ENCODE assay signal across 20 cellular contexts in genomic region chr2:61485281-61485680, GRCh38. TPM values are rescaled to one million over a fixed set of nuclear protein-coding genes. Genes with fewer than 3 reads are reported as not detected.
A peak's percentile ranks its signal among the peaks of the same experiment; 100 is the strongest.
DNase-seq lines count a peak whose midpoint lies in the region; ATAC-seq and TF ChIP-seq lines count a peak whose summit lies in the region.
"Had no signal": no experiment of that assay in that cellular context is flagged by ENCODE, and none has a peak within 500 bp of the region (broad histone marks: within the 10 kb centered on the region; RNA-seq: fewer than 3 reads in every experiment).

No MANE protein-coding gene starts in this region.

- no peak overlapping the region for H3K27ac ChIP-seq in coronary artery
- no peak overlapping the region for H3K27ac ChIP-seq in lower lobe of right lung
- H3K27ac ChIP-seq in thyroid gland = no peak overlapping the region
- H3K27ac ChIP-seq: GM23248 had no signal

- intact Hi-C loops in natural killer cell (cut with micrococcal nuclease) (no loop called here), lower lobe of right lung (cut with DNase I) (no loop called here), thyroid gland (cut with DNase I) (no loop called here)

- TF ChIP-seq POLR2A in thyroid gland (IDR thresholded peaks at IDR 0.05) = no peak

- H3K9me3 Mint-ChIP-seq in natural killer cell = no peaks in the 10 kb centered on the region
- H3K9me3 Mint-ChIP-seq in natural killer cell treated with Interleukin-12 subunit alpha and Interleukin-12 subunit beta and Interleukin-15 and Interleukin-18, amount 100 ng/mL, for 72 hours = no peaks in the 10 kb centered on the region
- H3K9me3 Mint-ChIP-seq: CD4-positive, CD25-positive, alpha-beta regulatory T cell; CD8-positive, alpha-beta memory T cell had no signal

- no peaks in the 10 kb centered on the region for H3K27me3 Mint-ChIP-seq in natural killer cell (ENCODE audit: low read depth in 2 of 2)
- H3K27me3 Mint-ChIP-seq in natural killer cell treated with Interleukin-12 subunit alpha and Interleukin-12 subunit beta and Interleukin-15 and Interleukin-18, amount 100 ng/mL, for 72 hours = no peaks in the 10 kb centered on the region
- H3K27me3 Mint-ChIP-seq: B cell; CD4-positive, CD25-positive, alpha-beta regulatory T cell; CD8-positive, alpha-beta memory T cell had no signal

- TF ChIP-seq CTCF in natural killer cell (IDR thresholded peaks at IDR 0.05) = no peak
- no peak for TF ChIP-seq CTCF in coronary artery (IDR thresholded peaks at IDR 0.05)
- no peak for TF ChIP-seq CTCF in lower lobe of right lung (IDR thresholded peaks at IDR 0.05)
- TF ChIP-seq CTCF in thyroid gland (IDR thresholded peaks at IDR 0.05) = no peak

- H3K4me1 ChIP-seq in lower lobe of right lung = no peaks in the 10 kb centered on the region
- H3K4me1 ChIP-seq in thyroid gland = no peaks in the 10 kb centered on the region
- H3K4me1 ChIP-seq: HAP-1 had no signal

- no peak overlapping the region for H3K4me3 ChIP-seq in coronary artery
- no peak overlapping the region for H3K4me3 ChIP-seq in lower lobe of right lung
- no peak overlapping the region for H3K4me3 ChIP-seq in thyroid gland (replicated peaks in 1 of 3)
- H3K4me3 ChIP-seq: GM12878, GM23248, HAP-1 had no signal

- H3K27me3 ChIP-seq in lower lobe of right lung (ENCODE audit: low read depth) = no peaks in the 10 kb centered on the region
- H3K27me3 ChIP-seq in thyroid gland = no peaks in the 10 kb centered on the region

- H3K4me3 Mint-ChIP-seq in natural killer cell = no peak overlapping the region
- H3K4me3 Mint-ChIP-seq in natural killer cell treated with Interleukin-12 subunit alpha and Interleukin-12 subunit beta and Interleukin-15 and Interleukin-18, amount 100 ng/mL, for 72 hours = no peak overlapping the region
- H3K4me3 Mint-ChIP-seq: B cell; CD4-positive, CD25-positive, alpha-beta regulatory T cell; CD8-positive, alpha-beta memory T cell had no signal

- DNase-seq in natural killer cell (no peak), coronary artery (ENCODE audit: low spot score) (peak; percentile 2), lower lobe of right lung (peak; percentile 65), thyroid gland (no peak), NCI-H226 (no peak)
- no peak for DNase-seq in natural killer cell treated with Interleukin-12 subunit alpha and Interleukin-12 subunit beta and Interleukin-15 and Interleukin-18, amount 100 ng/mL, for 72 hours (ENCODE audit: low spot score)
- DNase-seq: C1 segment of cervical spinal cord; CD4-positive, CD25-positive, alpha-beta regulatory T cell; CD8-positive, alpha-beta memory T cell; COR-L47; DMS 273 treated with DMSO at 0.1 percent for 48 hours; DMS53; DND-41; EL; GM23248 had no signal

- H3K9me3 ChIP-seq in lower lobe of right lung (no peaks in the 10 kb centered on the region), thyroid gland (no peaks in the 10 kb centered on the region)
- H3K9me3 ChIP-seq: HAP-1 had no signal

- peak overlapping the region; percentile 29 to 73 for H3K27ac Mint-ChIP-seq in natural killer cell
- no peak overlapping the region for H3K27ac Mint-ChIP-seq in natural killer cell treated with Interleukin-12 subunit alpha and Interleukin-12 subunit beta and Interleukin-15 and Interleukin-18, amount 100 ng/mL, for 72 hours
- H3K27ac Mint-ChIP-seq: B cell had no signal

- H3K36me3 ChIP-seq in lower lobe of right lung (peaks cover 100% of the 10 kb centered on the region), thyroid gland (peaks cover 29 to 59% of the 10 kb centered on the region in 2 donors)

- H3K36me3 Mint-ChIP-seq in natural killer cell = peaks cover 19% of the 10 kb centered on the region
- H3K36me3 Mint-ChIP-seq in natural killer cell treated with Interleukin-12 subunit alpha and Interleukin-12 subunit beta and Interleukin-15 and Interleukin-18, amount 100 ng/mL, for 72 hours = peaks cover 21% of the 10 kb centered on the region

- ATAC-seq in natural killer cell (no peak), lower lobe of right lung (peak; percentile 15 to 70), GM21529 (IDR thresholded peaks at IDR 0.05; ENCODE audit: unreplicated experiment) (no peak)
- no peak for ATAC-seq in natural killer cell treated with Interleukin-12 subunit alpha and Interleukin-12 subunit beta and Interleukin-15 and Interleukin-18, amount 100 ng/mL, for 72 hours
- ATAC-seq: GM12878, HepG2 had no signal

- H3K4me1 Mint-ChIP-seq in natural killer cell = peaks cover 0 to 9% of the 10 kb centered on the region in 2 donors
- H3K4me1 Mint-ChIP-seq in natural killer cell treated with Interleukin-12 subunit alpha and Interleukin-12 subunit beta and Interleukin-15 and Interleukin-18, amount 100 ng/mL, for 72 hours (ENCODE audit: low read depth in 2 of 2) = no peaks in the 10 kb centered on the region
- H3K4me1 Mint-ChIP-seq: B cell; CD8-positive, alpha-beta memory T cell had no signal

- 91 to 95% methylated on average over 5 of the region's 5 CpGs for WGBS in thyroid gland, 2 donors

RNA-seq across cellular contexts. Expression of gene USP34, which starts 14.4 kb away (rescaled TPM):
- total RNA-seq in natural killer cell = 100 to 1,000 TPM; 184 to 204 (median 199) TPM
- total RNA-seq in natural killer cell treated with Interleukin-12 subunit alpha and Interleukin-12 subunit beta and Interleukin-15 and Interleukin-18, amount 100 ng/mL, for 72 hours = 100 to 1,000 TPM in 1 of 2 donors, 10 to 100 TPM in 1; 92.3 to 125 TPM
- total RNA-seq in lower lobe of right lung = 108 TPM
- 100 to 1,000 TPM; 171 to 271 (median 231) TPM for total RNA-seq in thyroid gland

RNA-seq across cellular contexts. Expression of gene XPO1, which starts 52.9 kb away (rescaled TPM):
- total RNA-seq in natural killer cell (100 to 1,000 TPM; 120 to 157 (median 137) TPM), lower lobe of right lung (111 TPM), thyroid gland (100 to 1,000 TPM; 104 to 128 (median 118) TPM)
- 100 to 1,000 TPM; 158 to 220 TPM for total RNA-seq in natural killer cell treated with Interleukin-12 subunit alpha and Interleukin-12 subunit beta and Interleukin-15 and Interleukin-18, amount 100 ng/mL, for 72 hours

Comparison
In these comparisons a context has a peak if more than half of its experiments do, and no peak if none do; other contexts are left out.
1. H3K27ac Mint-ChIP-seq: peak in natural killer cell (2 of 2); none in natural killer cell treated with Interleukin-12 subunit alpha and Interleukin-12 subunit beta and Interleukin-15 and Interleukin-18, amount 100 ng/mL, for 72 hours (0 of 2).
2. ATAC-seq: peak in lower lobe of right lung (2 of 2); none in natural killer cell (0 of 3), natural killer cell treated with Interleukin-12 subunit alpha and Interleukin-12 subunit beta and Interleukin-15 and Interleukin-18, amount 100 ng/mL, for 72 hours (0 of 2) and GM21529 (single experiment).
3. DNase-seq: peak in coronary artery (single experiment) and lower lobe of right lung (single experiment); none in natural killer cell (single experiment), natural killer cell treated with Interleukin-12 subunit alpha and Interleukin-12 subunit beta and Interleukin-15 and Interleukin-18, amount 100 ng/mL, for 72 hours (single experiment), thyroid gland (0 of 2) and NCI-H226 (single experiment).